8 cellular contexts compared by ENCODE assay signal in the genomic region with DNA sequence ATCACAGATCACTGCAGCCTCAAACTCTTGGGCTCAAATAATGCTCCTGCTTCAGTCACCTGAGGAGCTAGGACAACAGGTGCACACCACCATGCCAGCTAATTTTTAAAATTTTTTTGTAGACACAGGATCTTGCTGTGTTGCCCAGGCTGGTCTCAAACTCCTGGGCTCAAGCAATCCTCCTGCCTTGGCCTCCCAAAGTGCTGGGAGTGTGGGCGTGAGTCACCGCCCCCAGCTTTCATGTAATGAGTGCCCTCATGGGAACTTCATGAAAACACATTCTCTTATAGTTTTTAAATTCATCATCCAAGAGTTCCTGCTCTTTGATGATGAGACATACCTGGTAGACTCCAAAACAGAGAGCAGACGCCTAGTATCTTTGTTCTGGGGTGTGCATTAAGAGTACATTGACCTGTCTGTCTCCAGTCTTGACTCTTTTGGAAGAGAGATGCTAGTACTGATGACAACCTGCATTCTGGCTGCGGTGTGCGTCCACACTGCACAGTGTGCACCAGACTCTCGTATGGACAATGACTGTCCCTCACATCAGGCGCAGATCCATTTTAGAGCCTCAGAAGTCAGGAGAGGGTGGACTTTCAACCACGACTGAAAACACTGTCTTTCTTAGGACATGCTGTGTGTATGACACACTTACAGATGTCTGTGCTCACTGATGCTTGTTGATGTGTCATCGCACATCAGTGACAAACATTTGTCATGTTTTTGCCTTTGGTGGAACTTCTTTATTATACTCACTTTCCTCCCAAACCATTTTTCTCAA. TPM values are rescaled to one million over a fixed set of nuclear protein-coding genes. Genes with fewer than 3 reads are reported as not detected.
DNase-seq lines count a peak whose midpoint lies in the region; TF ChIP-seq lines count a peak whose summit lies in the region.
"Had no signal": no experiment of that assay in that cellular context is flagged by ENCODE, and none has a peak within 500 bp of the region (broad histone marks: within the 10 kb centered on the region; RNA-seq: fewer than 3 reads in every experiment).

No MANE protein-coding gene starts in this region.

- H3K4me3 Mint-ChIP-seq in T-helper 2 cell treated with Interferon-gamma antibody and Interleukin-4, amounts not matched to agents 5 μg/mL and 100 μg/mL, for 36 hours, result peak overlapping the region; percentile 87
- H3K4me3 Mint-ChIP-seq in chondrocyte (ENCODE audit: unreplicated experiment), result no peak overlapping the region

- peaks cover 69% of the 10 kb centered on the region for H3K36me3 Mint-ChIP-seq in T-helper 2 cell treated with Interferon-gamma antibody and Interleukin-4, amounts not matched to agents 5 μg/mL and 100 μg/mL, for 36 hours (ENCODE audit: low read depth)
- H3K36me3 Mint-ChIP-seq in chondrocyte (ENCODE audit: low read depth), result peaks cover 4% of the 10 kb centered on the region

- H3K9me3 Mint-ChIP-seq in T-helper 2 cell treated with Interferon-gamma antibody and Interleukin-4, amounts not matched to agents 5 μg/mL and 100 μg/mL, for 36 hours, result no peaks in the 10 kb centered on the region
- no peaks in the 10 kb centered on the region for H3K9me3 Mint-ChIP-seq in chondrocyte (ENCODE audit: low read depth)

- peaks cover 60% of the 10 kb centered on the region for H3K4me1 Mint-ChIP-seq in T-helper 2 cell treated with Interferon-gamma antibody and Interleukin-4, amounts not matched to agents 5 μg/mL and 100 μg/mL, for 36 hours (ENCODE audit: low read depth)
- peaks cover 5% of the 10 kb centered on the region for H3K4me1 Mint-ChIP-seq in chondrocyte (ENCODE audit: low read depth)

- no peak overlapping the region for H3K4me3 ChIP-seq in HEK293 (ENCODE audit: low read depth, low read length)

- H3K36me3 ChIP-seq in HEK293 (ENCODE audit: control insufficient read depth in 2 of 2, insufficient read depth in 1 of 2, low read length in 2 of 2), result no peaks in the 10 kb centered on the region

- CTCF ChIA-PET in HEK293 (lab: Yijun Ruan, JAX), result interaction anchor here (0.7 kb wide), 2 partner anchors 22 to 74 kb away, joined by 3 read pairs; no protein-coding TSS in a partner anchor

- H3K27ac Mint-ChIP-seq in T-helper 2 cell treated with Interferon-gamma antibody and Interleukin-4, amounts not matched to agents 5 μg/mL and 100 μg/mL, for 36 hours, result peak overlapping the region; percentile 92
- H3K27ac Mint-ChIP-seq in chondrocyte (ENCODE audit: unreplicated experiment), result no peak overlapping the region

- no peaks in the 10 kb centered on the region for H3K9me3 ChIP-seq in HEK293 (ENCODE audit: control insufficient read depth, insufficient read depth, low read depth, low read length)

- POLR2A ChIA-PET in HEK293 (lab: Yijun Ruan, JAX), result no interaction called here

- DNase-seq in T-helper 2 cell treated with Interferon-gamma antibody and Interleukin-4, amounts not matched to agents 5 μg/mL and 100 μg/mL, for 36 hours (ENCODE audit: low spot score), result peak; percentile 62
- DNase-seq in chondrocyte (ENCODE audit: low spot score) (peak; percentile 4), substantia nigra (lab: John Stamatoyannopoulos, UW) (no peak), COLO668 (lab: John Stamatoyannopoulos, UW; ENCODE audit: unreplicated experiment) (no peak), AG20443 (ENCODE audit: low spot score) (no peak)
- DNase-seq in stimulated activated CD8-positive, alpha-beta memory T cell treated with anti-CD3 and anti-CD28 coated beads, Interleukin-4, amount 100 ng/mL, for 48 hours, result peak; percentile 73
- DNase-seq: retina had no signal

- H3K27me3 Mint-ChIP-seq in T-helper 2 cell treated with Interferon-gamma antibody and Interleukin-4, amounts not matched to agents 5 μg/mL and 100 μg/mL, for 36 hours (ENCODE audit: low read depth), result no peaks in the 10 kb centered on the region
- peaks cover 33% of the 10 kb centered on the region for H3K27me3 Mint-ChIP-seq in chondrocyte (ENCODE audit: low read depth)

- H3K4me1 ChIP-seq in HEK293 (ENCODE audit: control insufficient read depth, insufficient read depth, low read length), result no peaks in the 10 kb centered on the region

- H3K27ac ChIP-seq in HEK293 (ENCODE audit: extremely low read depth, low read depth, low read length) (no peak overlapping the region), substantia nigra (ENCODE audit: low read depth, low read length, poor library complexity, severe bottlenecking) (no peak overlapping the region)

- no peak for TF ChIP-seq CTCF in HEK293 (tag by site-specific recombination; IDR thresholded peaks at IDR 0.05)
- TF ChIP-seq CTCF in chondrocyte (IDR thresholded peaks at IDR 0.05), result no peak

TF ChIP-seq in HEK293, 187 proteins besides CTCF, POLR2A, EP300 and RAD21 (continues in another document):
- TF ChIP-seq ZNF660 (tag by site-specific recombination; IDR thresholded peaks at IDR 0.05) (no peak), ZNF792 (tag by site-specific recombination; IDR thresholded peaks at IDR 0.05) (no peak), ZNF624 (tag by site-specific recombination; IDR thresholded peaks at IDR 0.05) (no peak), ZNF555 (tag by site-specific recombination; conservative IDR thresholded peaks at IDR 0.05) (no peak), ZFHX2 (tag by site-specific recombination; conservative IDR thresholded peaks at IDR 0.05) (peak; percentile 40), ZFP41 (tag by site-specific recombination; IDR thresholded peaks at IDR 0.05; ENCODE audit: borderline replicate concordance) (no peak), BCL11B (tag by site-specific recombination; IDR thresholded peaks at IDR 0.05; ENCODE audit: low read depth) (no peak), ZNF146 (tag by site-specific recombination; IDR thresholded peaks at IDR 0.05) (no peak), ZXDB (tag by site-specific recombination; IDR thresholded peaks at IDR 0.05) (no peak), ZNF561 (tag by site-specific recombination; IDR thresholded peaks at IDR 0.05; ENCODE audit: borderline replicate concordance) (no peak)
- TF ChIP-seq, protein P1, sequence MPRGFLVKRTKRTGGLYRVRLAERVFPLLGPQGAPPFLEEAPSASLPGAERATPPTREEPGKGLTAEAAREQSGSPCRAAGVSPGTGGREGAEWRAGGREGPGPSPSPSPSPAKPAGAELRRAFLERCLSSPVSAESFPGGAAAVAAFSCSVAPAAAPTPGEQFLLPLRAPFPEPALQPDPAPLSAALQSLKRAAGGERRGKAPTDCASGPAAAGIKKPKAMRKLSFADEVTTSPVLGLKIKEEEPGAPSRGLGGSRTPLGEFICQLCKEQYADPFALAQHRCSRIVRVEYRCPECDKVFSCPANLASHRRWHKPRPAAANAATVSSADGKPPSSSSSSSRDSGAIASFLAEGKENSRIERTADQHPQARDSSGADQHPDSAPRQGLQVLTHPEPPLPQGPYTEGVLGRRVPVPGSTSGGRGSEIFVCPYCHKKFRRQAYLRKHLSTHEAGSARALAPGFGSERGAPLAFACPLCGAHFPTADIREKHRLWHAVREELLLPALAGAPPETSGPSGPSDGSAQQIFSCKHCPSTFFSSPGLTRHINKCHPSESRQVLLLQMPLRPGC (tag by site-specific recombination; IDR thresholded peaks at IDR 0.05), result no peak
- TF ChIP-seq, protein P2, sequence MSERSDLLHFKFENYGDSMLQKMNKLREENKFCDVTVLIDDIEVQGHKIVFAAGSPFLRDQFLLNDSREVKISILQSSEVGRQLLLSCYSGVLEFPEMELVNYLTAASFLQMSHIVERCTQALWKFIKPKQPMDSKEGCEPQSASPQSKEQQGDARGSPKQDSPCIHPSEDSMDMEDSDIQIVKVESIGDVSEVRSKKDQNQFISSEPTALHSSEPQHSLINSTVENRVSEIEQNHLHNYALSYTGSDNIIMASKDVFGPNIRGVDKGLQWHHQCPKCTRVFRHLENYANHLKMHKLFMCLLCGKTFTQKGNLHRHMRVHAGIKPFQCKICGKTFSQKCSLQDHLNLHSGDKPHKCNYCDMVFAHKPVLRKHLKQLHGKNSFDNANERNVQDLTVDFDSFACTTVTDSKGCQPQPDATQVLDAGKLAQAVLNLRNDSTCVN (tag by site-specific recombination; optimal IDR thresholded peaks at IDR 0.05), result no peak

RNA-seq across cellular contexts. Expression of a gene that starts 2.0 kb away (rescaled TPM):
- total RNA-seq in chondrocyte, result 0.38 to 0.50 TPM in 2 of 3 replicates, not detected in the other

Comparison
In these comparisons a context has a peak if more than half of its experiments do, and no peak if none do; other contexts are left out.
1. DNase-seq: peak in T-helper 2 cell treated with Interferon-gamma antibody and Interleukin-4, amounts not matched to agents 5 μg/mL and 100 μg/mL, for 36 hours (single experiment), chondrocyte (single experiment) and stimulated activated CD8-positive, alpha-beta memory T cell treated with anti-CD3 and anti-CD28 coated beads, Interleukin-4, amount 100 ng/mL, for 48 hours (single experiment); none in substantia nigra (0 of 49), COLO668 (single experiment) and AG20443 (single experiment).